In genomic region chrX:120251471-120252011, GRCh38 we compare ENCODE assay signal across 8 cellular contexts. TPM values are rescaled to one million over a fixed set of nuclear protein-coding genes. Genes with fewer than 3 reads are reported as not detected.
DNase-seq lines count a peak whose midpoint lies in the region; FAIRE-seq and TF ChIP-seq lines count a peak whose summit lies in the region.

No MANE protein-coding gene starts in this region.

- TF ChIP-seq EP300 in suprapubic skin (IDR thresholded peaks at IDR 0.05): no peak

- H3K27ac ChIP-seq in mesodermal cell (ENCODE audit: low read depth, low read length, severe bottlenecking) (peak overlapping the region; percentile 83), suprapubic skin (peak overlapping the region; percentile 92)

- DNase-seq in GM04503 (ENCODE audit: low read depth) (peak; percentile 3), LoVo (ENCODE audit: low spot score) (peak; percentile 3), suprapubic skin (ENCODE audit: low spot score in 2 of 2) (no peak), GDM1 (lab: John Stamatoyannopoulos, UW) (no peak), D721Med (ENCODE audit: insufficient read length, low spot score) (no peak)
- peak; percentile 7 for DNase-seq in activated CD4-positive, alpha-beta T cell treated with anti-CD3 and anti-CD28 coated beads for 1 hour

- no peak for TF ChIP-seq POLR2A in suprapubic skin (IDR thresholded peaks at IDR 0.05)

- peak overlapping the region; percentile 89 for H3K4me3 ChIP-seq in endocrine pancreas (ENCODE audit: control insufficient read depth, insufficient read depth, low read length)
- H3K4me3 ChIP-seq in mesodermal cell (ENCODE audit: extremely low read depth, insufficient read depth, low read length, poor library complexity, severe bottlenecking): peak overlapping the region; percentile 68
- H3K4me3 ChIP-seq in suprapubic skin: peak overlapping the region; percentile 69

- H3K4me1 ChIP-seq in endocrine pancreas (ENCODE audit: control insufficient read depth, insufficient read depth, low read length): peaks cover 4% of the 10 kb centered on the region
- H3K4me1 ChIP-seq in mesodermal cell (ENCODE audit: control insufficient read depth, insufficient read depth, low read length, poor library complexity, severe bottlenecking): no peaks in the 10 kb centered on the region
- H3K4me1 ChIP-seq in suprapubic skin: peaks cover 6% of the 10 kb centered on the region

- H3K36me3 ChIP-seq in endocrine pancreas (ENCODE audit: control insufficient read depth, insufficient read depth, low read length) (no peaks in the 10 kb centered on the region), mesodermal cell (ENCODE audit: control insufficient read depth, insufficient read depth, low read length) (peaks cover 21% of the 10 kb centered on the region), suprapubic skin (no peaks in the 10 kb centered on the region)

- WGBS in mesodermal cell (ENCODE audit: insufficient coverage in 2 of 2), 2 experiments: 0% methylated on average over 6 to 11 of the region's 28 CpGs
- WGBS in suprapubic skin: 39% methylated on average over 28 of the region's 28 CpGs

- H3K27me3 ChIP-seq in endocrine pancreas (ENCODE audit: control insufficient read depth, insufficient read depth, low read length) (no peaks in the 10 kb centered on the region), suprapubic skin (no peaks in the 10 kb centered on the region)

- FAIRE-seq in D721Med (lab: Jason Lieb, UNC): no peak

- peak overlapping the region; percentile 87 for H3K9ac ChIP-seq in endocrine pancreas (ENCODE audit: control insufficient read depth, insufficient read depth, low read length)

- no peak for TF ChIP-seq CTCF in suprapubic skin (IDR thresholded peaks at IDR 0.05)
- no peak for TF ChIP-seq CTCF in D721Med (IDR thresholded peaks at IDR 0.05; ENCODE audit: insufficient read depth, missing control alignments)

- no peaks in the 10 kb centered on the region for H3K9me3 ChIP-seq in endocrine pancreas (ENCODE audit: control insufficient read depth, low read length)
- H3K9me3 ChIP-seq in mesodermal cell (ENCODE audit: control insufficient read depth, low read length): no peaks in the 10 kb centered on the region
- no peaks in the 10 kb centered on the region for H3K9me3 ChIP-seq in suprapubic skin

RNA-seq across cellular contexts. Expression of gene ZBTB33, which starts 0.9 kb away (rescaled TPM):
- polyA plus RNA-seq in mesodermal cell (2013, experiment 1 of 2): 16.6 TPM
- 18.1 TPM for polyA plus RNA-seq in mesodermal cell (2013, experiment 2 of 2)
- total RNA-seq in suprapubic skin: 10 to 100 TPM; 19.5 to 29.7 (median 25.5) TPM

RNA-seq across cellular contexts. Expression of gene TMEM255A, which starts 59.7 kb away (rescaled TPM):
- 2.5 TPM for polyA plus RNA-seq in mesodermal cell (2013, experiment 1 of 2)
- 2.2 TPM for polyA plus RNA-seq in mesodermal cell (2013, experiment 2 of 2)
- total RNA-seq in suprapubic skin: 1 to 10 TPM in 3 of 4 donors, under 1 TPM in 1; 0.72 to 1.7 (median 1.6) TPM

Comparison
In these comparisons a context has a peak if more than half of its experiments do, and no peak if none do; other contexts are left out.
1. DNase-seq: peak in GM04503 (single experiment), LoVo (single experiment) and activated CD4-positive, alpha-beta T cell treated with anti-CD3 and anti-CD28 coated beads for 1 hour (single experiment); none in suprapubic skin (0 of 2), GDM1 (single experiment) and D721Med (single experiment).
2. Peak in every context shown above with its lines, with median percentiles within 50 percentile points of each other: H3K4me3 ChIP-seq.